24 cellular contexts compared by ENCODE assay signal in the genomic region with DNA sequence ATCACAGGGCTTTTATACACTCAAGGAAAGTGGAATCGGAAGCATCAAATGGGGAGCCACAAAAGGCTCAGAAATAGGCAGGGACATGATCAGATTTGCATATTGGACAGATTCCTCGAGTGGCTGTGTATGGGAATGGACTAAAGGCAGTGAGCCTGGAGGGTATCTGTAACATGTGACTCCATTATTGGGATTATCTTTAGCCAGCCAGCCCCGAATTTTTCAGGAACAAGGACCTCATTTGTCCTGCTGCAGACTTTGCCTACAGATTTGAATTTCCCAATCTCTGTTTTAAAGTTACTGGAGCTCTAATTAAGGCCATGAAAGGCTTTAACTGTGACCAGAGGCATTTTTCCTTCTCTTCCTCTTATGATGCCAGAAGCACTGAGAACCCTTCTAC. TPM values are rescaled to one million over a fixed set of nuclear protein-coding genes. Genes with fewer than 3 reads are reported as not detected.
"Had no signal": no experiment of that assay in that cellular context is flagged by ENCODE, and none has a peak within 500 bp of the region (broad histone marks: within the 10 kb centered on the region; RNA-seq: fewer than 3 reads in every experiment).

No MANE protein-coding gene starts in this region.

- H3K27ac Mint-ChIP-seq: IgD-negative memory B cell had no signal

- H3K4me3 Mint-ChIP-seq: IgD-negative memory B cell had no signal

- H3K36me3 Mint-ChIP-seq: IgD-negative memory B cell had no signal

- H3K9me3 Mint-ChIP-seq: IgD-negative memory B cell had no signal

- ATAC-seq: K562 had no signal

- DNase-seq: Kasumi-1, MV-4-11, NCI-H1092, NCI-H1105 treated with DMSO at 0.1 percent for 48 hours, NCI-H1417 treated with DMSO at 0.1 percent for 48 hours, NCI-H146, NCI-H1694 treated with DMSO at 0.1 percent for 48 hours, NCI-H1930, NCI-H2081, NCI-H2107, NCI-H226, NCI-H446, NCI-H510A, NCI-H524 treated with DMSO at 0.1 percent for 48 hours, NCI-H69, NCI-H774, Right ventricle myocardium superior, RPMI8226, SIG-M5, SK-N-SH had no signal

RNA-seq across cellular contexts. Expression of a gene that starts 26.9 kb away (rescaled TPM):
- total RNA-seq: MCF 10A, SJSA1 had no signal
